Comparison of ENCODE assay signal across 12 cellular contexts in genomic region chr10:72567421-72567820, GRCh38. TPM values are rescaled to one million over a fixed set of nuclear protein-coding genes. Genes with fewer than 3 reads are reported as not detected.
DNase-seq lines count a peak whose midpoint lies in the region; ATAC-seq and TF ChIP-seq lines count a peak whose summit lies in the region.
"Had no signal": no experiment of that assay in that cellular context is flagged by ENCODE, and none has a peak within 500 bp of the region (broad histone marks: within the 10 kb centered on the region; RNA-seq: fewer than 3 reads in every experiment).

No MANE protein-coding gene starts in this region.

- ATAC-seq in PC-3 (peak; percentile 99), natural killer cell (no peak)
- ATAC-seq: activated T-cell treated with anti-CD3 and anti-CD28 coated beads, Interleukin-2, amount 50 U/mL, for 4 hours had no signal

- no peak overlapping the region for H3K9ac ChIP-seq in PC-3 (ENCODE audit: low read length)
- H3K9ac ChIP-seq: parathyroid adenoma had no signal

- H2AFZ ChIP-seq in PC-3 (ENCODE audit: low read length): peak overlapping the region; percentile 56; the same call in 1 of the 2 replicates
- H2AFZ ChIP-seq: parathyroid adenoma had no signal

- H3K36me3 Mint-ChIP-seq in Calu3 (ENCODE audit: insufficient read depth, unreplicated experiment) (peaks cover 16% of the 10 kb centered on the region), natural killer cell (no peaks in the 10 kb centered on the region)
- H3K36me3 Mint-ChIP-seq in activated naive CD8-positive, alpha-beta T cell treated with anti-CD3 and anti-CD28 coated beads for 36 hours: peaks cover 30% of the 10 kb centered on the region

- H3K9me2 ChIP-seq in PC-3 (replicated peaks; ENCODE audit: low read length): no peaks in the 10 kb centered on the region

- BruUV-seq in Calu3 (replicated peaks; lab: Mats Ljungman, UMichigan) (no TSS peak), PC-3 (replicated peaks; lab: Mats Ljungman, UMichigan) (no TSS peak)

- H3K4me3 Mint-ChIP-seq in Calu3 (ENCODE audit: low read depth, unreplicated experiment) (no peak overlapping the region), natural killer cell (no peak overlapping the region)
- no peak overlapping the region for H3K4me3 Mint-ChIP-seq in activated naive CD8-positive, alpha-beta T cell treated with anti-CD3 and anti-CD28 coated beads for 36 hours
- H3K4me3 Mint-ChIP-seq: activated T-cell treated with anti-CD3 and anti-CD28 coated beads, Interleukin-2, amount 50 U/mL, for 4 hours had no signal

- no peaks in the 10 kb centered on the region; the same call in 1 of the 2 replicates for H3K36me3 ChIP-seq in PC-3 (ENCODE audit: low read depth, low read length)

- H3K27me3 ChIP-seq in PC-3 (ENCODE audit: low read length): no peaks in the 10 kb centered on the region

- peaks cover 16% of the 10 kb centered on the region for H3K4me1 ChIP-seq in PC-3 (ENCODE audit: insufficient read depth, low read length)
- H3K4me1 ChIP-seq: parathyroid adenoma had no signal

- POLR2A ChIA-PET in PC-3 (lab: Charles Lee; ENCODE audit: unreplicated experiment): no interaction called here

- intact Hi-C loops in Calu3 (cut with micrococcal nuclease; ENCODE audit: unreplicated experiment): loop anchor here (5.0 to 10.0 kb wide), 2 partner anchors 127 to 205 kb away; partner anchors contain the start of gene MCU
- intact Hi-C loops in PC-3 (cut with micrococcal nuclease): no loop called here
- intact Hi-C loops in natural killer cell (cut with micrococcal nuclease): no loop called here

- DNase-seq in Calu3 (peak; percentile 43), PC-3 (peak; percentile 84), dermis blood vessel endothelial cell (peak; percentile 4), myocyte (ENCODE audit: low read depth) (peak; percentile 83), GOT3 (lab: John Stamatoyannopoulos, UW) (no peak), activated T-cell treated with anti-CD3 and anti-CD28 coated beads for 4 hours (no peak), natural killer cell (no peak)
- DNase-seq in activated naive CD8-positive, alpha-beta T cell treated with anti-CD3 and anti-CD28 coated beads for 36 hours: no peak
- DNase-seq: activated T-cell treated with anti-CD3 and anti-CD28 coated beads, Interleukin-2, amount 50 U/mL, for 4 hours; cortex of kidney; NCI-H774 had no signal

- peak overlapping the region; percentile 43 for H3K27ac ChIP-seq in PC-3 (ENCODE audit: low read length)
- H3K27ac ChIP-seq: parathyroid adenoma had no signal

- H3K4me1 Mint-ChIP-seq in Calu3 (ENCODE audit: low read depth, unreplicated experiment) (peaks cover 27% of the 10 kb centered on the region), natural killer cell (peaks cover 8 to 11% of the 10 kb centered on the region in 2 donors)
- H3K4me1 Mint-ChIP-seq in activated naive CD8-positive, alpha-beta T cell treated with anti-CD3 and anti-CD28 coated beads for 36 hours: peaks cover 28% of the 10 kb centered on the region

- no peaks in the 10 kb centered on the region for H3F3A ChIP-seq in PC-3 (ENCODE audit: low read length, unreplicated experiment)

- no peaks in the 10 kb centered on the region for H4K20me1 ChIP-seq in PC-3 (ENCODE audit: low read length)

- no peaks in the 10 kb centered on the region for H3K9me3 Mint-ChIP-seq in Calu3 (ENCODE audit: low read depth, unreplicated experiment)
- H3K9me3 Mint-ChIP-seq in activated naive CD8-positive, alpha-beta T cell treated with anti-CD3 and anti-CD28 coated beads for 36 hours: peaks cover 2% of the 10 kb centered on the region
- no peaks in the 10 kb centered on the region for H3K9me3 Mint-ChIP-seq in natural killer cell
- H3K9me3 Mint-ChIP-seq: activated T-cell treated with anti-CD3 and anti-CD28 coated beads, Interleukin-2, amount 50 U/mL, for 4 hours had no signal

- no peaks in the 10 kb centered on the region for H3K27me3 Mint-ChIP-seq in Calu3 (ENCODE audit: unreplicated experiment)
- no peaks in the 10 kb centered on the region for H3K27me3 Mint-ChIP-seq in activated naive CD8-positive, alpha-beta T cell treated with anti-CD3 and anti-CD28 coated beads for 36 hours
- H3K27me3 Mint-ChIP-seq in natural killer cell (ENCODE audit: low read depth in 2 of 2): no peaks in the 10 kb centered on the region

- no peak overlapping the region for H3K27ac Mint-ChIP-seq in Calu3 (ENCODE audit: unreplicated experiment)
- H3K27ac Mint-ChIP-seq in activated naive CD8-positive, alpha-beta T cell treated with anti-CD3 and anti-CD28 coated beads for 36 hours: no peak overlapping the region
- no peak overlapping the region for H3K27ac Mint-ChIP-seq in natural killer cell

- H3K4me3 ChIP-seq in PC-3 (ENCODE audit: low read length): no peak overlapping the region

- no peak for TF ChIP-seq CTCF in Calu3 (IDR thresholded peaks at IDR 0.05; ENCODE audit: unreplicated experiment)
- TF ChIP-seq CTCF in PC-3 (conservative IDR thresholded peaks at IDR 0.05; ENCODE audit: low read depth, low read length): no peak
- no peak for TF ChIP-seq CTCF in natural killer cell (IDR thresholded peaks at IDR 0.05)

- CTCF ChIA-PET in Calu3 (lab: Charles Lee): interaction anchor here (0.5 to 1.1 kb wide), 2 partner anchors 28 to 267 kb away, joined by 3 to 4 read pairs; no protein-coding TSS in a partner anchor
- CTCF ChIA-PET in PC-3 (lab: Charles Lee): interaction anchor here (0.5 to 0.7 kb wide), 2 partner anchors 10 to 121 kb away, joined by 4 to 10 read pairs; no protein-coding TSS in a partner anchor

- no peaks in the 10 kb centered on the region for H3K79me2 ChIP-seq in PC-3 (ENCODE audit: low read length)
- H3K79me2 ChIP-seq: parathyroid adenoma had no signal

- H3K9me3 ChIP-seq in PC-3 (ENCODE audit: low read length): no peaks in the 10 kb centered on the region

- peak overlapping the region; percentile 68 for H3K4me2 ChIP-seq in PC-3 (ENCODE audit: low read length)

RNA-seq across cellular contexts. Expression of gene MICU1, which starts 58.5 kb away (rescaled TPM):
- total RNA-seq in Calu3 (2022) (89.1 and 89.4 TPM in 2 replicates), PC-3 (2014; rRNA removed) (19.8 and 24.9 TPM in 2 replicates), dermis blood vessel endothelial cell (48.5 and 48.8 TPM in 2 replicates), myocyte (129 and 192 TPM in 2 replicates), natural killer cell (10 to 100 TPM; 27.9 to 30.9 (median 29.4) TPM)
- 102 TPM for polyA plus RNA-seq in myocyte (2012)
- 10 to 100 TPM; 29.2 to 29.4 TPM for total RNA-seq in activated naive CD8-positive, alpha-beta T cell treated with anti-CD3 and anti-CD28 coated beads for 36 hours

Comparison
In these comparisons a context has a peak if more than half of its experiments do, and no peak if none do; other contexts are left out.
1. DNase-seq: peak in Calu3 (single experiment), PC-3 (single experiment), dermis blood vessel endothelial cell (single experiment) and myocyte (single experiment); none in GOT3 (single experiment), activated T-cell treated with anti-CD3 and anti-CD28 coated beads for 4 hours (single experiment), activated naive CD8-positive, alpha-beta T cell treated with anti-CD3 and anti-CD28 coated beads for 36 hours (single experiment) and natural killer cell (single experiment).